Comparison of ENCODE assay signal across 9 cellular contexts in the genomic region with DNA sequence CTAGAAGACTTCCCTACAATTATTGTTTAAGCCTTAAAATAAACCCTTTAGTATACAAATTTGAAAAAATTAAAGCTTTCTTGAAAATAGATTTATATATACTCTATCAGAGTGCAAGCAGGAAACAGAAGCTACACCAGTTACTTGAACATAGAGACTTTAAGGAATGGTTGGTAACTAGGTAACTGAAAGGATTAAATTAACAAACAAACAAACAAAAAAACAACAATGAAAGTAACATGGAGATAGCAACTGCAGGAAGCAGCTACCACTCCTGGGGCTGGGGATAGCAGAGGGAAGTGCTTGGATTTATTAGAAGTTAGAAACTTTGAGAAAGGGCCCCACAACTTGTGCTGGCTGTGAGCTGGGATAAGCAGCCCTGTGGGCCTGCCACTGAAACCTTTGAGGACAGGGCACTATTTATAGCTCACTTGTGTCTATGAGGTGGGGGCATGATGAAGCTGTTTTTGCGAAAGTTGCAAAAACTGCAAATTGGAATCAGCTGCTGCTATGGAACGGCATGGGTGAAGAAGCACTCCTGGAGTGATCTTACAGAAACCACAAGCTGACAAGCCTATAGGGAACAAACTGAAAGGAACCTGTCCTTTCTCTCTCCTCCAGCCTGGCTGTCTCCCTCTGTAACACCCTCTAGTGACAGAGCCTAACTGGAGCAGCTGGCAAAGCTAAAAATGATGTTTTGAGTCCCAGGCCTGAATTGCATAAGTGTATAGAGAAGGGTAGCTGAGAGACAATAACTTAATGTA.
A peak's percentile ranks its signal among the peaks of the same experiment; 100 is the strongest.
DNase-seq lines count a peak whose midpoint lies in the region; ATAC-seq and TF ChIP-seq lines count a peak whose summit lies in the region.
"Had no signal": no experiment of that assay in that cellular context is flagged by ENCODE, and none has a peak within 500 bp of the region (broad histone marks: within the 10 kb centered on the region; RNA-seq: fewer than 3 reads in every experiment).

No MANE protein-coding gene starts in this region.

- H3K27me3 ChIP-seq in RWPE2 (ENCODE audit: insufficient read depth, poor library complexity, severe bottlenecking), result no peaks in the 10 kb centered on the region
- H3K27me3 ChIP-seq in fibroblast of lung (ENCODE audit: control insufficient read depth, insufficient read depth, low read length), result no peaks in the 10 kb centered on the region
- H3K27me3 ChIP-seq in osteoblast (ENCODE audit: insufficient read depth, low read length), result no peaks in the 10 kb centered on the region

- H2AFZ ChIP-seq in fibroblast of lung (ENCODE audit: low read length) (no peak overlapping the region), osteoblast (ENCODE audit: low read length) (peak overlapping the region; percentile 64)

- H3K79me2 ChIP-seq in fibroblast of lung (ENCODE audit: control insufficient read depth, insufficient read depth, low read length) (no peaks in the 10 kb centered on the region), osteoblast (ENCODE audit: insufficient read depth, low read length) (no peaks in the 10 kb centered on the region)

- H3K36me3 ChIP-seq in RWPE2 (ENCODE audit: low read depth), result no peaks in the 10 kb centered on the region
- H3K36me3 ChIP-seq in fibroblast of lung (ENCODE audit: control insufficient read depth, insufficient read depth, low read length), result no peaks in the 10 kb centered on the region
- no peaks in the 10 kb centered on the region for H3K36me3 ChIP-seq in osteoblast (ENCODE audit: insufficient read depth, low read length)
- H3K36me3 ChIP-seq: neutrophil had no signal

- DNase-seq in CD1c-positive myeloid dendritic cell (ENCODE audit: extremely low spot score) (peak; percentile 1), RWPE2 (ENCODE audit: low spot score) (no peak), fibroblast of lung (ENCODE audit: low read depth in 2 of 2) (peak; percentile 2 to 34), osteoblast (ENCODE audit: insufficient read length, low spot score, missing footprints) (peak; percentile 69), NCI-H748 treated with DMSO at 0.1 percent for 48 hours (lab: John Stamatoyannopoulos, UW) (no peak)
- DNase-seq in activated CD4-positive, alpha-beta T cell treated with anti-CD3 and anti-CD28 coated beads for 48 hours, result no peak

- peak overlapping the region; percentile 57 for H3K27ac ChIP-seq in RWPE2 (ENCODE audit: poor library complexity, severe bottlenecking)
- no peak overlapping the region for H3K27ac ChIP-seq in fibroblast of lung (ENCODE audit: insufficient read depth, low read length)
- no peak overlapping the region for H3K27ac ChIP-seq in osteoblast (ENCODE audit: low read depth, low read length)
- H3K27ac ChIP-seq: neutrophil had no signal

- H3K9me3 ChIP-seq in RWPE2 (ENCODE audit: severe bottlenecking) (no peaks in the 10 kb centered on the region), fibroblast of lung (ENCODE audit: control insufficient read depth, insufficient read depth, low read depth, low read length) (no peaks in the 10 kb centered on the region), osteoblast (ENCODE audit: low read depth, low read length) (no peaks in the 10 kb centered on the region)
- H3K9me3 ChIP-seq: neutrophil had no signal

- H3K4me2 ChIP-seq in fibroblast of lung (ENCODE audit: extremely low read depth, insufficient read depth, low read length) (peak overlapping the region; percentile 32), osteoblast (ENCODE audit: insufficient read depth, low read length) (peak overlapping the region; percentile 44)

- TF ChIP-seq CTCF in RWPE2 (IDR thresholded peaks at IDR 0.05; ENCODE audit: poor library complexity, severe bottlenecking), result peak; percentile 69
- peak; percentile 31 to 38 for TF ChIP-seq CTCF in fibroblast of lung (conservative IDR thresholded peaks at IDR 0.05 in 1 of 2, IDR thresholded peaks at IDR 0.05 in 1 of 2; ENCODE audit: low read depth in 1 of 2, low read length in 2 of 2)
- TF ChIP-seq CTCF in osteoblast (IDR thresholded peaks at IDR 0.05; ENCODE audit: extremely low read depth, low read depth, low read length), result peak; percentile 40

- no peaks in the 10 kb centered on the region for H4K20me1 ChIP-seq in fibroblast of lung (ENCODE audit: control insufficient read depth, extremely low read depth, insufficient read depth, low read length)
- H4K20me1 ChIP-seq in osteoblast (ENCODE audit: insufficient read depth, low read length), result no peaks in the 10 kb centered on the region

- H3K4me1 ChIP-seq in RWPE2 (ENCODE audit: insufficient read depth, poor library complexity, severe bottlenecking), result peaks cover 44% of the 10 kb centered on the region
- no peaks in the 10 kb centered on the region for H3K4me1 ChIP-seq in fibroblast of lung (ENCODE audit: control insufficient read depth, extremely low read depth, insufficient read depth, low read length)
- peaks cover 3% of the 10 kb centered on the region for H3K4me1 ChIP-seq in osteoblast (ENCODE audit: insufficient read depth, low read length)

- peak; percentile 78 for ATAC-seq in GM19023 (IDR thresholded peaks at IDR 0.05; ENCODE audit: unreplicated experiment)
- peak; percentile 85 for ATAC-seq in HG03442 (IDR thresholded peaks at IDR 0.05; ENCODE audit: unreplicated experiment)
- peak; percentile 59; the same call in 2 of the 3 replicates for ATAC-seq in RWPE2 (ENCODE audit: low read depth)

- H3K4me3 ChIP-seq in RWPE2 (ENCODE audit: severe bottlenecking) (no peak overlapping the region), fibroblast of lung (replicated peaks in 1 of 4; ENCODE audit: control extremely low read depth in 1 of 4, insufficient read depth in 1 of 4, low read depth in 3 of 4, low read length in 4 of 4) (no peak overlapping the region), osteoblast (ENCODE audit: insufficient read depth, low read length) (peak overlapping the region; percentile 28)

- H3K9ac ChIP-seq in fibroblast of lung (ENCODE audit: insufficient read depth, low read length), result no peak overlapping the region

Comparison
In these comparisons a context has a peak if more than half of its experiments do, and no peak if none do; other contexts are left out.
1. DNase-seq: peak in CD1c-positive myeloid dendritic cell (single experiment), fibroblast of lung (2 of 2) and osteoblast (single experiment); none in RWPE2 (single experiment), activated CD4-positive, alpha-beta T cell treated with anti-CD3 and anti-CD28 coated beads for 48 hours (single experiment) and NCI-H748 treated with DMSO at 0.1 percent for 48 hours (single experiment).
2. Peak in every context shown above with its lines, with median percentiles within 50 percentile points of each other: ATAC-seq and CTCF ChIP-seq.